In genomic region chr11:115496892-115497291, GRCh38 we compare ENCODE assay signal across 1 cellular context.
TF ChIP-seq lines count a peak whose summit lies in the region.

No MANE protein-coding gene starts in this region.

TF ChIP-seq in HepG2, 621 proteins besides CTCF, POLR2A, EP300 and RAD21:
- TF ChIP-seq TCF7L2 (IDR thresholded peaks at IDR 0.05; ENCODE audit: low read depth, low read length): 0 out of 2 replicates have a peak, but pooled peaks have one; percentile 8
- TF ChIP-seq CC2D1A (CRISPR knock-in tag; IDR thresholded peaks at IDR 0.05): no peak
- TF ChIP-seq, protein P1, sequence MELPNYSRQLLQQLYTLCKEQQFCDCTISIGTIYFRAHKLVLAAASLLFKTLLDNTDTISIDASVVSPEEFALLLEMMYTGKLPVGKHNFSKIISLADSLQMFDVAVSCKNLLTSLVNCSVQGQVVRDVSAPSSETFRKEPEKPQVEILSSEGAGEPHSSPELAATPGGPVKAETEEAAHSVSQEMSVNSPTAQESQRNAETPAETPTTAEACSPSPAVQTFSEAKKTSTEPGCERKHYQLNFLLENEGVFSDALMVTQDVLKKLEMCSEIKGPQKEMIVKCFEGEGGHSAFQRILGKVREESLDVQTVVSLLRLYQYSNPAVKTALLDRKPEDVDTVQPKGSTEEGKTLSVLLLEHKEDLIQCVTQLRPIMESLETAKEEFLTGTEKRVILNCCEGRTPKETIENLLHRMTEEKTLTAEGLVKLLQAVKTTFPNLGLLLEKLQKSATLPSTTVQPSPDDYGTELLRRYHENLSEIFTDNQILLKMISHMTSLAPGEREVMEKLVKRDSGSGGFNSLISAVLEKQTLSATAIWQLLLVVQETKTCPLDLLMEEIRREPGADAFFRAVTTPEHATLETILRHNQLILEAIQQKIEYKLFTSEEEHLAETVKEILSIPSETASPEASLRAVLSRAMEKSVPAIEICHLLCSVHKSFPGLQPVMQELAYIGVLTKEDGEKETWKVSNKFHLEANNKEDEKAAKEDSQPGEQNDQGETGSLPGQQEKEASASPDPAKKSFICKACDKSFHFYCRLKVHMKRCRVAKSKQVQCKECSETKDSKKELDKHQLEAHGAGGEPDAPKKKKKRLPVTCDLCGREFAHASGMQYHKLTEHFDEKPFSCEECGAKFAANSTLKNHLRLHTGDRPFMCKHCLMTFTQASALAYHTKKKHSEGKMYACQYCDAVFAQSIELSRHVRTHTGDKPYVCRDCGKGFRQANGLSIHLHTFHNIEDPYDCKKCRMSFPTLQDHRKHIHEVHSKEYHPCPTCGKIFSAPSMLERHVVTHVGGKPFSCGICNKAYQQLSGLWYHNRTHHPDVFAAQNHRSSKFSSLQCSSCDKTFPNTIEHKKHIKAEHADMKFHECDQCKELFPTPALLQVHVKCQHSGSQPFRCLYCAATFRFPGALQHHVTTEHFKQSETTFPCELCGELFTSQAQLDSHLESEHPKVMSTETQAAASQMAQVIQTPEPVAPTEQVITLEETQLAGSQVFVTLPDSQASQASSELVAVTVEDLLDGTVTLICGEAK (IDR thresholded peaks at IDR 0.05): no peak
- TF ChIP-seq, protein P1 (CRISPR knock-in tag; IDR thresholded peaks at IDR 0.05): no peak
- TF ChIP-seq SOX5 (CRISPR knock-in tag; IDR thresholded peaks at IDR 0.05; ENCODE audit: borderline replicate concordance): peak; percentile 40; the same call in 1 of the 2 replicates
- TF ChIP-seq SOX13 (IDR thresholded peaks at IDR 0.05): no peak
- TF ChIP-seq SOX13 (CRISPR knock-in tag; conservative IDR thresholded peaks at IDR 0.05 in 1 of 2, IDR thresholded peaks at IDR 0.05 in 1 of 2): peak in 1 of 2 experiments; percentile 88; a peak in 2 of 4 replicates
- TF ChIP-seq, protein P2, sequence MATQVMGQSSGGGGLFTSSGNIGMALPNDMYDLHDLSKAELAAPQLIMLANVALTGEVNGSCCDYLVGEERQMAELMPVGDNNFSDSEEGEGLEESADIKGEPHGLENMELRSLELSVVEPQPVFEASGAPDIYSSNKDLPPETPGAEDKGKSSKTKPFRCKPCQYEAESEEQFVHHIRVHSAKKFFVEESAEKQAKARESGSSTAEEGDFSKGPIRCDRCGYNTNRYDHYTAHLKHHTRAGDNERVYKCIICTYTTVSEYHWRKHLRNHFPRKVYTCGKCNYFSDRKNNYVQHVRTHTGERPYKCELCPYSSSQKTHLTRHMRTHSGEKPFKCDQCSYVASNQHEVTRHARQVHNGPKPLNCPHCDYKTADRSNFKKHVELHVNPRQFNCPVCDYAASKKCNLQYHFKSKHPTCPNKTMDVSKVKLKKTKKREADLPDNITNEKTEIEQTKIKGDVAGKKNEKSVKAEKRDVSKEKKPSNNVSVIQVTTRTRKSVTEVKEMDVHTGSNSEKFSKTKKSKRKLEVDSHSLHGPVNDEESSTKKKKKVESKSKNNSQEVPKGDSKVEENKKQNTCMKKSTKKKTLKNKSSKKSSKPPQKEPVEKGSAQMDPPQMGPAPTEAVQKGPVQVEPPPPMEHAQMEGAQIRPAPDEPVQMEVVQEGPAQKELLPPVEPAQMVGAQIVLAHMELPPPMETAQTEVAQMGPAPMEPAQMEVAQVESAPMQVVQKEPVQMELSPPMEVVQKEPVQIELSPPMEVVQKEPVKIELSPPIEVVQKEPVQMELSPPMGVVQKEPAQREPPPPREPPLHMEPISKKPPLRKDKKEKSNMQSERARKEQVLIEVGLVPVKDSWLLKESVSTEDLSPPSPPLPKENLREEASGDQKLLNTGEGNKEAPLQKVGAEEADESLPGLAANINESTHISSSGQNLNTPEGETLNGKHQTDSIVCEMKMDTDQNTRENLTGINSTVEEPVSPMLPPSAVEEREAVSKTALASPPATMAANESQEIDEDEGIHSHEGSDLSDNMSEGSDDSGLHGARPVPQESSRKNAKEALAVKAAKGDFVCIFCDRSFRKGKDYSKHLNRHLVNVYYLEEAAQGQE (IDR thresholded peaks at IDR 0.05; ENCODE audit: borderline replicate concordance in 1 of 2, low read depth in 1 of 2, low read length in 2 of 2): peak in 1 of 2 experiments; percentile 72; a peak in 1 of 4 replicates
- 0 out of 2 replicates have a peak, but pooled peaks have one; percentile 7 for TF ChIP-seq CBFB (CRISPR knock-in tag; IDR thresholded peaks at IDR 0.05)
